Comparison of ENCODE assay signal across 9 cellular contexts in the genomic region with DNA sequence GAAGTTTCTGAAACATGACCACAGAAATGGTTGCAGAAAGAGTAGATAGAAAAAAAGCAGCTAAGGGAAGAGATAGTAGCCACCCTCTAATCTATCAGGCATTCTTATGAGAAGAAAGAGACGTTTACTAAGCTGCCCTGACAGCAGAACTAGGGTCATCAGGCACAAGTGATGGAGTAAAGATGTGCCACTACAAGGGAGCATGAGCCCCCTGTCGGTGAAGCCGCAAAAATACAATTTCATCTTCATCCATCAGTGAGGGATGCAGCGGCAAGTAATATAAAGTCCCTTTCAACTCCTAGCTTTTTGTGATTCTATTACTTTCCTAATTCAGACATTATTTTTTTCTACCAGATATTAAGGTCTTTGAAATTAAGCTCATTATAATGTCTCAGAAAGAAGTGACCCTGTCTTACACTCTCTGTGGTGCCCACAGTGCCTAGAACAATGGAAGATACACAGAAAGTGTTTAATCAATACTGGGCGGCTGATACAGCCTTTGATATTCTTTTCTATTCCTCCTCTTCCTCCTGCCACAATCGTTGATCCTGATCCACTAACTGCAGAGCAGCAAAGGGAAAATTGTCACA.
DNase-seq lines count a peak whose midpoint lies in the region; ATAC-seq, FAIRE-seq and TF ChIP-seq lines count a peak whose summit lies in the region.
"Had no signal": no experiment of that assay in that cellular context is flagged by ENCODE, and none has a peak within 500 bp of the region (broad histone marks: within the 10 kb centered on the region; RNA-seq: fewer than 3 reads in every experiment).

No MANE protein-coding gene starts in this region.

- H3K27ac ChIP-seq in OCI-LY3 (ENCODE audit: low read length): no peak overlapping the region
- no peak overlapping the region for H3K27ac ChIP-seq in tibial artery
- no peak overlapping the region for H3K27ac ChIP-seq in CD8-positive, alpha-beta T cell (ENCODE audit: low read depth, low read length)

- H3K9me3 Mint-ChIP-seq in CD8-positive, alpha-beta T cell: no peaks in the 10 kb centered on the region
- H3K9me3 Mint-ChIP-seq: stimulated activated naive CD8-positive, alpha-beta T cell treated with anti-CD3 and anti-CD28 coated beads, Interleukin-15, amount 100 ng/mL, for 72 hours had no signal

- no peaks in the 10 kb centered on the region for H3K36me3 ChIP-seq in OCI-LY3 (replicated peaks; ENCODE audit: low read depth, low read length)
- no peaks in the 10 kb centered on the region for H3K36me3 ChIP-seq in tibial artery
- no peaks in the 10 kb centered on the region for H3K36me3 ChIP-seq in CD8-positive, alpha-beta T cell (ENCODE audit: insufficient read depth, low read length)

- no peak overlapping the region for H2AFZ ChIP-seq in OCI-LY3 (ENCODE audit: low read depth, low read length)

- H3K4me2 ChIP-seq in OCI-LY3 (ENCODE audit: low read length): no peak overlapping the region

- H3K27me3 ChIP-seq in OCI-LY3 (ENCODE audit: low read depth, low read length): no peaks in the 10 kb centered on the region
- no peaks in the 10 kb centered on the region for H3K27me3 ChIP-seq in tibial artery
- no peaks in the 10 kb centered on the region for H3K27me3 ChIP-seq in CD8-positive, alpha-beta T cell (ENCODE audit: insufficient read depth, low read length)

- H3K4me3 ChIP-seq in OCI-LY3 (ENCODE audit: low read length) (no peak overlapping the region), foreskin fibroblast (ENCODE audit: low read depth in 1 of 2, low read length in 2 of 2) (no peak overlapping the region), tibial artery (no peak overlapping the region)
- no peak overlapping the region for H3K4me3 ChIP-seq in CD8-positive, alpha-beta T cell (ENCODE audit: low read depth, low read length)

- no peaks in the 10 kb centered on the region for H3K4me1 ChIP-seq in OCI-LY3 (ENCODE audit: low read length)
- H3K4me1 ChIP-seq in tibial artery: peaks cover 0 to 22% (median 5%) of the 10 kb centered on the region in 4 donors
- no peaks in the 10 kb centered on the region for H3K4me1 ChIP-seq in CD8-positive, alpha-beta T cell (ENCODE audit: insufficient read depth, low read length)

- CTCF ChIA-PET in CD8-positive, alpha-beta T cell (lab: Charles Lee): interaction anchor here (1.3 kb wide), 1 partner anchor 9 kb away, joined by 3 read pairs; no protein-coding TSS in a partner anchor

- H3K4me3 Mint-ChIP-seq in CD8-positive, alpha-beta T cell: no peak overlapping the region
- H3K4me3 Mint-ChIP-seq: stimulated activated naive CD8-positive, alpha-beta T cell treated with anti-CD3 and anti-CD28 coated beads, Interleukin-15, amount 100 ng/mL, for 72 hours had no signal

- peak; percentile 36 for DNase-seq in stimulated activated CD4-positive, alpha-beta T cell treated with anti-CD3 and anti-CD28 coated beads, Interleukin-15, amount 100 ng/mL, for 24 hours
- no peak for DNase-seq in stimulated activated CD4-positive, alpha-beta T cell treated with anti-CD3 and anti-CD28 coated beads, Interleukin-12 subunit alpha, Interleukin-12 subunit beta, amount 100 ng/mL, for 4 hours
- DNase-seq in foreskin fibroblast: no peak
- peak; percentile 27 for DNase-seq in urothelium cell line (ENCODE audit: low spot score)
- DNase-seq in tibial artery: no peak
- no peak for DNase-seq in CD8-positive, alpha-beta T cell
- no peak for DNase-seq in middle frontal gyrus (ENCODE audit: extremely low spot score, low spot score)

- H3K27me3 Mint-ChIP-seq in CD8-positive, alpha-beta T cell (ENCODE audit: low read depth): no peaks in the 10 kb centered on the region
- H3K27me3 Mint-ChIP-seq: stimulated activated naive CD8-positive, alpha-beta T cell treated with anti-CD3 and anti-CD28 coated beads, Interleukin-15, amount 100 ng/mL, for 72 hours had no signal

- H3K9ac ChIP-seq in OCI-LY3 (ENCODE audit: low read length): no peak overlapping the region

- TF ChIP-seq CTCF in OCI-LY3 (IDR thresholded peaks at IDR 0.05; ENCODE audit: low read depth, low read length) (peak; percentile 46), foreskin fibroblast (IDR thresholded peaks at IDR 0.05; ENCODE audit: low read depth, low read length) (peak; percentile 32), tibial artery (IDR thresholded peaks at IDR 0.05) (peak in 1 of 2 experiments; percentile 19)
- TF ChIP-seq CTCF in CD8-positive, alpha-beta T cell (IDR thresholded peaks at IDR 0.05): no peak

- ATAC-seq in CD8-positive, alpha-beta T cell: no peak
- ATAC-seq: stimulated activated naive CD8-positive, alpha-beta T cell treated with anti-CD3 and anti-CD28 coated beads, Interleukin-15, amount 100 ng/mL, for 72 hours had no signal

- no peak for FAIRE-seq in urothelium cell line (lab: Jason Lieb, UNC)

- no peak overlapping the region for H3K27ac Mint-ChIP-seq in CD8-positive, alpha-beta T cell
- H3K27ac Mint-ChIP-seq: stimulated activated naive CD8-positive, alpha-beta T cell treated with anti-CD3 and anti-CD28 coated beads, Interleukin-15, amount 100 ng/mL, for 72 hours had no signal

- no peaks in the 10 kb centered on the region for H3K36me3 Mint-ChIP-seq in CD8-positive, alpha-beta T cell

- no peaks in the 10 kb centered on the region for H3K9me3 ChIP-seq in OCI-LY3 (ENCODE audit: insufficient read depth, low read length)
- no peaks in the 10 kb centered on the region for H3K9me3 ChIP-seq in tibial artery
- H3K9me3 ChIP-seq in CD8-positive, alpha-beta T cell (ENCODE audit: low read length): no peaks in the 10 kb centered on the region

- no peaks in the 10 kb centered on the region for H3K79me2 ChIP-seq in OCI-LY3 (ENCODE audit: low read length)

- POLR2A ChIA-PET in CD8-positive, alpha-beta T cell (lab: Charles Lee): no interaction called here

- H3K4me1 Mint-ChIP-seq in CD8-positive, alpha-beta T cell (ENCODE audit: low read depth): no peaks in the 10 kb centered on the region
- H3K4me1 Mint-ChIP-seq: stimulated activated naive CD8-positive, alpha-beta T cell treated with anti-CD3 and anti-CD28 coated beads, Interleukin-15, amount 100 ng/mL, for 72 hours had no signal

- intact Hi-C loops in tibial artery (cut with DNase I; ENCODE audit: low total_unique reads): no loop called here
- intact Hi-C loops in CD8-positive, alpha-beta T cell (cut with DNase I, micrococcal nuclease): no loop called here

- no peaks in the 10 kb centered on the region for H4K20me1 ChIP-seq in OCI-LY3 (ENCODE audit: insufficient read depth, low read length)

Comparison
In these comparisons a context has a peak if more than half of its experiments do, and no peak if none do; other contexts are left out.
1. DNase-seq: peak in stimulated activated CD4-positive, alpha-beta T cell treated with anti-CD3 and anti-CD28 coated beads, Interleukin-15, amount 100 ng/mL, for 24 hours (single experiment) and urothelium cell line (single experiment); none in stimulated activated CD4-positive, alpha-beta T cell treated with anti-CD3 and anti-CD28 coated beads, Interleukin-12 subunit alpha, Interleukin-12 subunit beta, amount 100 ng/mL, for 4 hours (single experiment), foreskin fibroblast (0 of 2), tibial artery (0 of 2), CD8-positive, alpha-beta T cell (0 of 7) and middle frontal gyrus (single experiment).